ENCODE assay signal across 26 cellular contexts in the genomic region with DNA sequence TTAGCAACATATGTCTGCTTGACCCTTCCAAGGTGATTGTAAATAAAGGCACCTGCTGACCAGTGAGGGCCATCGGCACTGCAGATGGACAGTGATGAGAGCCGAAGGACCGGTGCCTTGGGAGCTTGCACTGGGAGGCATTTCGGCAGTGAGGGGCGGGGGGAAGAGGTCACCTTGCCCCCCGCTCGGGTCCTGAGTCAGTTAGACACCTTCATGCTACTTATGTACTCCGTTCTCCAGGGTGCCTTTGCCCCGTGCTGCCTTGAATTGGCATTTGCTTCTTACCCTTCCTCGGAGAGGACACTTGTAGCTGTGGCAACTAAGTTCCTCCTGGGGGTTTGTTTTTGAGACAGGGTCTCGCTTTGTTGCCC.
"Had no signal": no experiment of that assay in that cellular context is flagged by ENCODE, and none has a peak within 500 bp of the region (broad histone marks: within the 10 kb centered on the region; RNA-seq: fewer than 3 reads in every experiment).

No MANE protein-coding gene starts in this region.

- ATAC-seq: lower lobe of right lung; naive thymus-derived CD8-positive, alpha-beta T cell; pancreas; stimulated activated naive B cell treated with anti-CD40 and anti-IgM and Interleukin-4, amounts not matched to agents 10 μg/mL and 1 μg/mL and 100 μg/mL, for 72 hours; stimulated activated naive CD8-positive, alpha-beta T cell treated with anti-CD3 and anti-CD28 coated beads, Interleukin-15, Interleukin-2, amounts not matched to agents 100 U/mL and 50 U/mL, for 24 hours had no signal

- H3K36me3 ChIP-seq: lower lobe of right lung, pancreas, prostate gland, sigmoid colon, spleen, stomach, thyroid gland, transverse colon, upper lobe of left lung, vagina had no signal

- H3K36me3 Mint-ChIP-seq: immature natural killer cell; naive thymus-derived CD8-positive, alpha-beta T cell; stimulated activated naive B cell treated with anti-CD40 and anti-IgM and Interleukin-4, amounts not matched to agents 10 μg/mL and 1 μg/mL and 100 μg/mL, for 72 hours had no signal

- H3K4me3 Mint-ChIP-seq: naive thymus-derived CD8-positive, alpha-beta T cell; neural crest cell; stimulated activated naive B cell treated with anti-CD40 and anti-IgM and Interleukin-4, amounts not matched to agents 10 μg/mL and 1 μg/mL and 100 μg/mL, for 72 hours had no signal

- H3K27ac Mint-ChIP-seq: naive thymus-derived CD8-positive, alpha-beta T cell; stimulated activated naive B cell treated with anti-CD40 and anti-IgM and Interleukin-4, amounts not matched to agents 10 μg/mL and 1 μg/mL and 100 μg/mL, for 72 hours had no signal

- H3K9me3 ChIP-seq: lower lobe of right lung, pancreas, prostate gland, sigmoid colon, spleen, stomach, testis, thyroid gland, transverse colon, upper lobe of left lung, vagina had no signal

- H3K4me1 Mint-ChIP-seq: neural crest cell had no signal

- H3K4me1 ChIP-seq: lower lobe of right lung, pancreas, prostate gland, sigmoid colon had no signal

- H3K27me3 ChIP-seq: testis, thyroid gland, vagina had no signal

- H3K4me3 ChIP-seq: lower lobe of right lung, pancreas, prostate gland, sigmoid colon, spleen, stomach, testis, thyroid gland, transverse colon, upper lobe of left lung, vagina had no signal

- FAIRE-seq: islet of Langerhans, pancreas, small intestine had no signal

- H3K27ac ChIP-seq: lower lobe of right lung, pancreas, prostate gland, sigmoid colon, spleen, stomach, testis, thyroid gland, transverse colon, upper lobe of left lung, vagina had no signal

- DNase-seq: hypothalamus; immature natural killer cell; lower lobe of right lung; mammary epithelial cell; mesenchymal stem cell; pancreas; retina; sigmoid colon; small intestine; spleen; stimulated activated CD4-positive, alpha-beta T cell treated with anti-CD3 and anti-CD28 coated beads, Interleukin-1b, Interleukin-23, amount 100 ng/mL, for 48 hours; stimulated activated CD4-positive, alpha-beta T cell treated with anti-CD3 and anti-CD28 coated beads, Interleukin-2, amount 100 ng/mL, for 48 hours; stimulated activated CD4-positive, alpha-beta T cell treated with anti-CD3 and anti-CD28 coated beads, Interleukin-4, amount 100 ng/mL, for 4 hours; stimulated activated naive B cell treated with anti-CD40 and anti-IgM and Interleukin-4, amounts not matched to agents 10 μg/mL and 1 μg/mL and 100 μg/mL, for 72 hours; stimulated activated naive CD8-positive, alpha-beta T cell treated with anti-CD3 and anti-CD28 coated beads, Interleukin-15, Interleukin-2, amounts not matched to agents 100 U/mL and 50 U/mL, for 24 hours; stomach; testis; transverse colon; upper lobe of left lung had no signal

- H3K9me3 Mint-ChIP-seq: immature natural killer cell; naive thymus-derived CD8-positive, alpha-beta T cell; nephron; neural crest cell; stimulated activated naive B cell treated with anti-CD40 and anti-IgM and Interleukin-4, amounts not matched to agents 10 μg/mL and 1 μg/mL and 100 μg/mL, for 72 hours had no signal
